16 cellular contexts compared by ENCODE assay signal in genomic region chr1:205783904-205784303, GRCh38. TPM values are rescaled to one million over a fixed set of nuclear protein-coding genes. Genes with fewer than 3 reads are reported as not detected.
A peak's percentile ranks its signal among the peaks of the same experiment; 100 is the strongest.
DNase-seq lines count a peak whose midpoint lies in the region; TF ChIP-seq lines count a peak whose summit lies in the region.
"Had no signal": no experiment of that assay in that cellular context is flagged by ENCODE, and none has a peak within 500 bp of the region (broad histone marks: within the 10 kb centered on the region; RNA-seq: fewer than 3 reads in every experiment).

No MANE protein-coding gene starts in this region.

- H3K4me3 ChIP-seq in breast epithelium (no peak overlapping the region), dorsolateral prefrontal cortex (no peak overlapping the region), tibial artery (no peak overlapping the region), ovary (no peak overlapping the region), BE2C (ENCODE audit: low read depth, low read length) (no peak overlapping the region)

- H3K4me3 Mint-ChIP-seq in MCF 10A (ENCODE audit: unreplicated experiment), result no peak overlapping the region
- H3K4me3 Mint-ChIP-seq: activated naive CD8-positive, alpha-beta T cell treated with anti-CD3 and anti-CD28 coated beads, Interleukin-2, amount 50 U/mL, for 24 hours; immature natural killer cell; stimulated activated naive CD8-positive, alpha-beta T cell treated with anti-CD3 and anti-CD28 coated beads, Interleukin-15, Interleukin-2, amounts not matched to agents 100 ng/mL and 50 ng/mL, for 24 hours had no signal

- POLR2A ChIA-PET in MCF 10A (lab: Yijun Ruan, JAX), result interaction anchor here (1.5 kb wide), 1 partner anchor 8 kb away, joined by 11 read pairs; the partner anchor contains the start of gene RAB29

- BruUV-seq in MCF 10A (replicated peaks; lab: Mats Ljungman, UMichigan), result no TSS peak

- WGBS in ovary, 3 donors, result 54 to 68% (median 66%) methylated on average over 4 of the region's 4 CpGs

- TF ChIP-seq CTCF in breast epithelium (IDR thresholded peaks at IDR 0.05), result no peak
- no peak for TF ChIP-seq CTCF in MCF 10A (IDR thresholded peaks at IDR 0.05; ENCODE audit: unreplicated experiment)
- no peak for TF ChIP-seq CTCF in dorsolateral prefrontal cortex (IDR thresholded peaks at IDR 0.05 in 54 of 56, conservative IDR thresholded peaks at IDR 0.05 in 2 of 56; ENCODE audit: low read depth in 1 of 56, partially characterized antibody in 56 of 56)
- no peak for TF ChIP-seq CTCF in tibial artery (IDR thresholded peaks at IDR 0.05)
- TF ChIP-seq CTCF in ovary (IDR thresholded peaks at IDR 0.05), result no peak
- TF ChIP-seq CTCF in BE2C (IDR thresholded peaks at IDR 0.05; ENCODE audit: low read depth, low read length), result no peak

- H3K4me1 ChIP-seq in breast epithelium (peaks cover 0 to 7% of the 10 kb centered on the region in 2 donors), tibial artery (peaks cover 0 to 24% (median 12%) of the 10 kb centered on the region in 4 donors), ovary (ENCODE audit: insufficient read depth) (no peaks in the 10 kb centered on the region), BE2C (no peaks in the 10 kb centered on the region)

- H3K27ac Mint-ChIP-seq in MCF 10A (ENCODE audit: low read depth, unreplicated experiment), result no peak overlapping the region
- H3K27ac Mint-ChIP-seq: activated naive CD8-positive, alpha-beta T cell treated with anti-CD3 and anti-CD28 coated beads, Interleukin-2, amount 50 U/mL, for 24 hours; immature natural killer cell; stimulated activated naive CD8-positive, alpha-beta T cell treated with anti-CD3 and anti-CD28 coated beads, Interleukin-15, Interleukin-2, amounts not matched to agents 100 ng/mL and 50 ng/mL, for 24 hours had no signal

- H3K36me3 ChIP-seq in breast epithelium (no peaks in the 10 kb centered on the region), tibial artery (no peaks in the 10 kb centered on the region), ovary (no peaks in the 10 kb centered on the region), BE2C (no peaks in the 10 kb centered on the region)

- TF ChIP-seq EP300 in ovary (IDR thresholded peaks at IDR 0.05), result no peak

- no peak for TF ChIP-seq POLR2A in breast epithelium (IDR thresholded peaks at IDR 0.05)
- no peak for TF ChIP-seq POLR2A in ovary (IDR thresholded peaks at IDR 0.05)

- H3K9me3 Mint-ChIP-seq in MCF 10A (ENCODE audit: unreplicated experiment), result no peaks in the 10 kb centered on the region
- H3K9me3 Mint-ChIP-seq: activated naive CD8-positive, alpha-beta T cell treated with anti-CD3 and anti-CD28 coated beads, Interleukin-2, amount 50 U/mL, for 24 hours; immature natural killer cell; stimulated activated naive CD8-positive, alpha-beta T cell treated with anti-CD3 and anti-CD28 coated beads, Interleukin-15, Interleukin-2, amounts not matched to agents 100 ng/mL and 50 ng/mL, for 24 hours had no signal

- no peaks in the 10 kb centered on the region for H3K4me1 Mint-ChIP-seq in MCF 10A (ENCODE audit: insufficient read depth, unreplicated experiment)

- H3K36me3 Mint-ChIP-seq in MCF 10A (ENCODE audit: insufficient read depth, unreplicated experiment), result no peaks in the 10 kb centered on the region

- DNase-seq in breast epithelium (ENCODE audit: low spot score in 2 of 2), result peak in 1 of 2 donors; percentile 63
- no peak for DNase-seq in MCF 10A (ENCODE audit: unreplicated experiment)
- DNase-seq in dorsolateral prefrontal cortex, result peak in 1 of 10 donors; percentile 41
- peak; percentile 36 for DNase-seq in medulla oblongata (ENCODE audit: extremely low spot score)
- peak; percentile 75 to 83 for DNase-seq in tibial artery
- DNase-seq in ovary, result no peak
- no peak for DNase-seq in BE2C
- DNase-seq in NK-92 treated with Interleukin-12 subunit alpha and Interleukin-12 subunit beta, amount 100 ng/mL, for 24 hours (lab: John Stamatoyannopoulos, UW), result no peak
- DNase-seq: 8988T; activated naive CD8-positive, alpha-beta T cell treated with anti-CD3 and anti-CD28 coated beads, Interleukin-2, amount 50 U/mL, for 24 hours; dermis blood vessel endothelial cell; immature natural killer cell; NCI-H1092 treated with DMSO at 0.1 percent for 48 hours; OCI-M1; retina had no signal

- H3K27ac ChIP-seq in breast epithelium, result peak overlapping the region; percentile 82 to 85
- peak overlapping the region in 33 of 59 donors; percentile 1 to 86 (median 40) for H3K27ac ChIP-seq in dorsolateral prefrontal cortex
- H3K27ac ChIP-seq in tibial artery, result peak overlapping the region; percentile 53 to 77
- H3K27ac ChIP-seq in ovary, result no peak overlapping the region

- H3K27me3 Mint-ChIP-seq in MCF 10A (ENCODE audit: insufficient read depth, unreplicated experiment), result no peaks in the 10 kb centered on the region
- H3K27me3 Mint-ChIP-seq: activated naive CD8-positive, alpha-beta T cell treated with anti-CD3 and anti-CD28 coated beads, Interleukin-2, amount 50 U/mL, for 24 hours; stimulated activated naive CD8-positive, alpha-beta T cell treated with anti-CD3 and anti-CD28 coated beads, Interleukin-15, Interleukin-2, amounts not matched to agents 100 ng/mL and 50 ng/mL, for 24 hours had no signal

- CTCF ChIA-PET in MCF 10A (lab: Yijun Ruan, JAX), result interaction anchor here (0.6 to 3.3 kb wide), 4 partner anchors 55 to 194 kb away, joined by 3 to 23 read pairs (median 4); no protein-coding TSS in a partner anchor

- H3K9me3 ChIP-seq in breast epithelium (no peaks in the 10 kb centered on the region), tibial artery (no peaks in the 10 kb centered on the region), ovary (no peaks in the 10 kb centered on the region), BE2C (no peaks in the 10 kb centered on the region)

- intact Hi-C loops in breast epithelium (cut with DNase I; ENCODE audit: low total_unique reads), result no loop called here
- intact Hi-C loops in MCF 10A (cut with micrococcal nuclease), result no loop called here
- intact Hi-C loops in dorsolateral prefrontal cortex (cut with DNase I), result no loop called here
- intact Hi-C loops in tibial artery (cut with DNase I; ENCODE audit: low total_unique reads), result no loop called here
- intact Hi-C loops in ovary (cut with DNase I), result no loop called here

- H3K27me3 ChIP-seq in breast epithelium (no peaks in the 10 kb centered on the region), dorsolateral prefrontal cortex (no peaks in the 10 kb centered on the region), tibial artery (no peaks in the 10 kb centered on the region), ovary (no peaks in the 10 kb centered on the region), BE2C (no peaks in the 10 kb centered on the region; the same call in 1 of the 2 replicates)

RNA-seq across cellular contexts. Expression of gene RAB29, which starts 8.6 kb away (rescaled TPM):
- total RNA-seq in breast epithelium, result 10 to 100 TPM; 22.4 to 30.3 (median 23.9) TPM
- total RNA-seq in MCF 10A (2022), result 33.6 and 44.8 TPM in 2 replicates
- 10 to 100 TPM; 12.4 to 41.9 (median 21.6) TPM for total RNA-seq in dorsolateral prefrontal cortex
- 10 to 100 TPM in 4 of 7 donors, 1 to 10 TPM in 3; 7.2 to 16.1 (median 10.1) TPM for total RNA-seq in ovary
- polyA plus RNA-seq in ovary, result 10 to 100 TPM in 1 of 2 donors, 1 to 10 TPM in 1; 8.3 to 16.4 TPM
- polyA plus RNA-seq in BE2C (2012; ENCODE audit: insufficient read depth, insufficient read length, low read depth), result 11.6 TPM

RNA-seq across cellular contexts. Expression of gene SLC41A1, which starts 29.1 kb away (rescaled TPM):
- total RNA-seq in breast epithelium (10 to 100 TPM; 13.9 to 18.0 (median 16.8) TPM), MCF 10A (2022) (48.8 and 49.7 TPM in 2 replicates), dorsolateral prefrontal cortex (10 to 100 TPM; 27.3 to 87.8 (median 42.5) TPM), ovary (10 to 100 TPM; 12.5 to 45.0 (median 33.5) TPM)
- 10 to 100 TPM; 17.8 to 75.9 TPM for polyA plus RNA-seq in ovary
- 13.4 TPM for polyA plus RNA-seq in BE2C (2012; ENCODE audit: insufficient read depth, insufficient read length, low read depth)

RNA-seq across cellular contexts. Expression of gene NUCKS1, which starts 33.9 kb away (rescaled TPM):
- total RNA-seq in breast epithelium (100 to 1,000 TPM in 1 of 3 donors, 10 to 100 TPM in 2; 80.6 to 188 (median 86.9) TPM), MCF 10A (2022) (605 and 615 TPM in 2 replicates), dorsolateral prefrontal cortex (100 to 1,000 TPM; 124 to 316 (median 225) TPM), ovary (100 to 1,000 TPM; 104 to 335 (median 244) TPM)
- polyA plus RNA-seq in ovary, result 100 to 1,000 TPM in 1 of 2 donors, 10 to 100 TPM in 1; 79.4 to 150 TPM
- polyA plus RNA-seq in BE2C (2012; ENCODE audit: insufficient read depth, insufficient read length, low read depth), result 99.7 TPM

Comparison
In these comparisons a context has a peak if more than half of its experiments do, and no peak if none do; other contexts are left out.
1. DNase-seq: peak in medulla oblongata (single experiment) and tibial artery (2 of 2); none in MCF 10A (single experiment), ovary (0 of 5), BE2C (single experiment) and NK-92 treated with Interleukin-12 subunit alpha and Interleukin-12 subunit beta, amount 100 ng/mL, for 24 hours (single experiment).
2. H3K27ac ChIP-seq: peak in breast epithelium (2 of 2), dorsolateral prefrontal cortex (33 of 59) and tibial artery (2 of 2); none in ovary (0 of 2).